13 cellular contexts compared by ENCODE assay signal in genomic region chr6:84019171-84019570, GRCh38.
"Had no signal": no experiment of that assay in that cellular context is flagged by ENCODE, and none has a peak within 500 bp of the region (broad histone marks: within the 10 kb centered on the region; RNA-seq: fewer than 3 reads in every experiment).

No MANE protein-coding gene starts in this region.

- H3K9me3 ChIP-seq: adrenal gland, psoas muscle, sigmoid colon, spleen had no signal

- H3K4me3 ChIP-seq: adrenal gland, hepatocyte, psoas muscle, sigmoid colon, spleen had no signal

- H3K36me3 ChIP-seq: adrenal gland, cardiac muscle cell, sigmoid colon, spleen had no signal

- H3K27ac ChIP-seq: adrenal gland, cardiac muscle cell, hepatocyte, psoas muscle, sigmoid colon, spleen had no signal

- H3K27me3 ChIP-seq: adrenal gland, cardiac muscle cell, hepatocyte, sigmoid colon had no signal

- DNase-seq: activated CD4-positive, alpha-beta memory T cell treated with anti-CD3 and anti-CD28 coated beads for 36 hours; activated CD8-positive, alpha-beta memory T cell treated with anti-CD3 and anti-CD28 coated beads, Interleukin-2, amount 10 ng/mL, durations not matched to agents 7 days and 5 days; activated T-cell treated with anti-CD3 and anti-CD28 coated beads, Interleukin-2, amount 50 U/mL, for 24 hours; adrenal gland; kidney glomerular epithelial cell; psoas muscle; sigmoid colon; spleen; stimulated activated naive CD8-positive, alpha-beta T cell treated with anti-CD3 and anti-CD28 coated beads, Interleukin-15, amount 100 ng/mL, for 72 hours; T-helper 1 cell; T1000 had no signal
